Comparison of ENCODE assay signal across 16 cellular contexts in genomic region chr5:117833666-117834065, GRCh38.
DNase-seq lines count a peak whose midpoint lies in the region; ATAC-seq and TF ChIP-seq lines count a peak whose summit lies in the region.
"Had no signal": no experiment of that assay in that cellular context is flagged by ENCODE, and none has a peak within 500 bp of the region (broad histone marks: within the 10 kb centered on the region; RNA-seq: fewer than 3 reads in every experiment).

No MANE protein-coding gene starts in this region.

- H3K27ac Mint-ChIP-seq in activated naive CD4-positive, alpha-beta T cell treated with anti-CD3 and anti-CD28 coated beads, Interleukin-2, amount 10 ng/mL, durations not matched to agents 7 days and 5 days = no peak overlapping the region
- H3K27ac Mint-ChIP-seq in activated T-helper 17 cell treated with anti-CD3 and anti-CD28 coated beads, Interleukin-2, amount 50 U/mL, for 72 hours = no peak overlapping the region
- H3K27ac Mint-ChIP-seq: CD4-positive, alpha-beta memory T cell; HFFc6 had no signal

- TF ChIP-seq CTCF in left ventricle myocardium inferior (IDR thresholded peaks at IDR 0.05; ENCODE audit: borderline replicate concordance) = no peak

- intact Hi-C loops in right cardiac atrium (cut with DNase I) = no loop called here
- intact Hi-C loops in left ventricle myocardium inferior (cut with micrococcal nuclease) = no loop called here

- H3K9me3 Mint-ChIP-seq in activated naive CD4-positive, alpha-beta T cell treated with anti-CD3 and anti-CD28 coated beads, Interleukin-2, amount 10 ng/mL, durations not matched to agents 7 days and 5 days = peaks cover 11% of the 10 kb centered on the region
- H3K9me3 Mint-ChIP-seq in activated T-helper 17 cell treated with anti-CD3 and anti-CD28 coated beads, Interleukin-2, amount 50 U/mL, for 72 hours = peaks cover 29% of the 10 kb centered on the region
- H3K9me3 Mint-ChIP-seq: HFFc6 had no signal

- no peaks in the 10 kb centered on the region for H3K9me3 ChIP-seq in right cardiac atrium (ENCODE audit: control insufficient read depth, low read length)
- peaks cover 6% of the 10 kb centered on the region for H3K9me3 ChIP-seq in left ventricle myocardium inferior (replicated peaks)
- H3K9me3 ChIP-seq: HAP-1 had no signal

- H3K27me3 ChIP-seq in right cardiac atrium (ENCODE audit: control insufficient read depth, insufficient read depth) (no peaks in the 10 kb centered on the region), left ventricle myocardium inferior (ENCODE audit: low read depth) (no peaks in the 10 kb centered on the region)

- no peaks in the 10 kb centered on the region for H3K36me3 Mint-ChIP-seq in activated naive CD4-positive, alpha-beta T cell treated with anti-CD3 and anti-CD28 coated beads, Interleukin-2, amount 10 ng/mL, durations not matched to agents 7 days and 5 days
- no peaks in the 10 kb centered on the region for H3K36me3 Mint-ChIP-seq in activated T-helper 17 cell treated with anti-CD3 and anti-CD28 coated beads, Interleukin-2, amount 50 U/mL, for 72 hours (ENCODE audit: low read depth)
- H3K36me3 Mint-ChIP-seq: CD4-positive, alpha-beta memory T cell had no signal

- H3K4me1 ChIP-seq in right cardiac atrium (ENCODE audit: control insufficient read depth, insufficient read depth, low read length) (no peaks in the 10 kb centered on the region), left ventricle myocardium inferior (no peaks in the 10 kb centered on the region)
- H3K4me1 ChIP-seq: HAP-1 had no signal

- no peaks in the 10 kb centered on the region for H3K4me1 Mint-ChIP-seq in activated naive CD4-positive, alpha-beta T cell treated with anti-CD3 and anti-CD28 coated beads, Interleukin-2, amount 10 ng/mL, durations not matched to agents 7 days and 5 days
- H3K4me1 Mint-ChIP-seq in activated T-helper 17 cell treated with anti-CD3 and anti-CD28 coated beads, Interleukin-2, amount 50 U/mL, for 72 hours = no peaks in the 10 kb centered on the region
- H3K4me1 Mint-ChIP-seq: CD4-positive, alpha-beta memory T cell had no signal

- no peak for ATAC-seq in right cardiac atrium
- ATAC-seq in activated T-helper 17 cell treated with anti-CD3 and anti-CD28 coated beads, Interleukin-2, amount 50 U/mL, for 72 hours (replicated peaks) = no peak

- no peaks in the 10 kb centered on the region for H3K36me3 ChIP-seq in left ventricle myocardium inferior
- H3K36me3 ChIP-seq: HAP-1 had no signal

- WGBS in right cardiac atrium = 72% methylated on average over 4 of the region's 4 CpGs

- H3K27ac ChIP-seq in right cardiac atrium (ENCODE audit: low read length) (no peak overlapping the region), left ventricle myocardium inferior (replicated peaks) (no peak overlapping the region)

- H3K4me3 ChIP-seq in right cardiac atrium (ENCODE audit: low read length) (no peak overlapping the region), left ventricle myocardium inferior (no peak overlapping the region)
- H3K4me3 ChIP-seq: HAP-1 had no signal

- peak; percentile 14 to 71 (median 23) for DNase-seq in right cardiac atrium
- DNase-seq in left ventricle myocardium inferior = no peak
- DNase-seq in NCI-H446 treated with DMSO at 0.1 percent for 48 hours (lab: John Stamatoyannopoulos, UW) = peak; percentile 52
- peak; percentile 3 for DNase-seq in left kidney (ENCODE audit: low read depth, low spot score)
- no peak for DNase-seq in activated naive CD4-positive, alpha-beta T cell treated with anti-CD3 and anti-CD28 coated beads, Interleukin-2, amount 10 ng/mL, durations not matched to agents 7 days and 5 days
- DNase-seq in NCI-H1694 (lab: John Stamatoyannopoulos, UW) = no peak
- DNase-seq: C1 segment of cervical spinal cord; Calu3; CD4-positive, alpha-beta memory T cell; COR-L47; DMS53; DMS79 treated with DMSO at 0.1 percent for 48 hours; GOT3; HFFc6 had no signal

- CTCF ChIA-PET in activated naive CD4-positive, alpha-beta T cell treated with anti-CD3 and anti-CD28 coated beads, Interleukin-2, amount 10 ng/mL, durations not matched to agents 7 days and 5 days (lab: Charles Lee) = no interaction called here

- H3K4me3 Mint-ChIP-seq in activated naive CD4-positive, alpha-beta T cell treated with anti-CD3 and anti-CD28 coated beads, Interleukin-2, amount 10 ng/mL, durations not matched to agents 7 days and 5 days = no peak overlapping the region
- H3K4me3 Mint-ChIP-seq in activated T-helper 17 cell treated with anti-CD3 and anti-CD28 coated beads, Interleukin-2, amount 50 U/mL, for 72 hours = no peak overlapping the region
- H3K4me3 Mint-ChIP-seq: CD4-positive, alpha-beta memory T cell; HFFc6 had no signal

- H3K27me3 Mint-ChIP-seq in activated naive CD4-positive, alpha-beta T cell treated with anti-CD3 and anti-CD28 coated beads, Interleukin-2, amount 10 ng/mL, durations not matched to agents 7 days and 5 days = no peaks in the 10 kb centered on the region
- H3K27me3 Mint-ChIP-seq in activated T-helper 17 cell treated with anti-CD3 and anti-CD28 coated beads, Interleukin-2, amount 50 U/mL, for 72 hours = no peaks in the 10 kb centered on the region
- H3K27me3 Mint-ChIP-seq: CD4-positive, alpha-beta memory T cell had no signal

Comparison
In these comparisons a context has a peak if more than half of its experiments do, and no peak if none do; other contexts are left out.
1. DNase-seq: peak in right cardiac atrium (3 of 3), NCI-H446 treated with DMSO at 0.1 percent for 48 hours (single experiment) and left kidney (single experiment); none in left ventricle myocardium inferior (single experiment), activated naive CD4-positive, alpha-beta T cell treated with anti-CD3 and anti-CD28 coated beads, Interleukin-2, amount 10 ng/mL, durations not matched to agents 7 days and 5 days (single experiment) and NCI-H1694 (single experiment).